Comparison of ENCODE assay signal across 1 cellular context in the genomic region with DNA sequence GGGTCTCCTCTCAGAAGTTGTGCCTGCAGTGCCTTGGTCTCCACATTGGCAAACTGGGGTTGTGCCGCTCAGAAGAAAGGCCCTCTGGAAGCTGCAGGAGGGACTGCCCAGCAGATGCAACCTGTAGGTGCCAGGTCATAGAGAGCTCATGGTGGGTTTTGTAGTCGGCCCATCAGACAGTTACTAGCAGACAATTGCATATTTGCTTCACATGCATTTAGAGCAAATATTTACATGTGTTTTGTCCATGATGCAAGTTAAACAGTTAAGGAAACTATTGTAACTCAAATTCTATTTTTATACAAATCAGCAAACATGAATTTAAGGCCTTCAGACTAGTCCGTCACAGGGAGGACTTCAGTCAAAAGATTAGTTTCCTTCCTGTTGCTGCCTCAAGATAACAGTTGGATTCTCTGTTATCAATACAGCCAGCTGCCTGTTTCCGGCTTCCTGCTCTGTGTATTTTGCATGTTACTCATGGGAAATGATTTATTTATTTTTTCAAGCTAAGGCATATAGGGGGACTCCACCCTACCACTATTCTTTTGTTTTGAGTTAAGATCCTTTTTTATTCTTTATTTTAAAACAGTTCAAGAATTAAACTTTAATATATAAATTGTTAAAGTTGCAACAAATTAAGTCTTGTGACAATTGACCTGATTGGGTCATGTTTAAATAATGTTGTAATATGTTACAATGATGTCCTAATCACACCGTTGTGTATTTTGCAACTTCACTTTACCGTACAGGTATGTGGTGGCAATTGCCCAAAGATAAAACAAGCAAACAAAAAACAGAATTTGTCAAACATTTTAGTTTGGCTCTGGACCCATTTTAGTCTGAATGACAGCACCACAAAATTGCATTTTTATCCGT.
TF ChIP-seq lines count a peak whose summit lies in the region.

No MANE protein-coding gene starts in this region.

TF ChIP-seq in HepG2, 621 proteins besides CTCF, POLR2A, EP300 and RAD21 (continued from another document):
- TF ChIP-seq, protein P1, sequence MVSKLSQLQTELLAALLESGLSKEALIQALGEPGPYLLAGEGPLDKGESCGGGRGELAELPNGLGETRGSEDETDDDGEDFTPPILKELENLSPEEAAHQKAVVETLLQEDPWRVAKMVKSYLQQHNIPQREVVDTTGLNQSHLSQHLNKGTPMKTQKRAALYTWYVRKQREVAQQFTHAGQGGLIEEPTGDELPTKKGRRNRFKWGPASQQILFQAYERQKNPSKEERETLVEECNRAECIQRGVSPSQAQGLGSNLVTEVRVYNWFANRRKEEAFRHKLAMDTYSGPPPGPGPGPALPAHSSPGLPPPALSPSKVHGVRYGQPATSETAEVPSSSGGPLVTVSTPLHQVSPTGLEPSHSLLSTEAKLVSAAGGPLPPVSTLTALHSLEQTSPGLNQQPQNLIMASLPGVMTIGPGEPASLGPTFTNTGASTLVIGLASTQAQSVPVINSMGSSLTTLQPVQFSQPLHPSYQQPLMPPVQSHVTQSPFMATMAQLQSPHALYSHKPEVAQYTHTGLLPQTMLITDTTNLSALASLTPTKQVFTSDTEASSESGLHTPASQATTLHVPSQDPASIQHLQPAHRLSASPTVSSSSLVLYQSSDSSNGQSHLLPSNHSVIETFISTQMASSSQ (IDR thresholded peaks at IDR 0.05; ENCODE audit: low read depth): peak; percentile 67
- TF ChIP-seq, protein P1 (CRISPR knock-in tag; IDR thresholded peaks at IDR 0.05; ENCODE audit: borderline replicate concordance): peak; percentile 78; the same call in 1 of the 2 replicates
- TF ChIP-seq SAP130 (CRISPR knock-in tag; IDR thresholded peaks at IDR 0.05; ENCODE audit: low read depth): peak; percentile 91
- TF ChIP-seq SOX5 (CRISPR knock-in tag; IDR thresholded peaks at IDR 0.05; ENCODE audit: borderline replicate concordance): peak; percentile 99
TF ChIP-seq in HepG2: peak in this region for 211.
